In the genomic region with DNA sequence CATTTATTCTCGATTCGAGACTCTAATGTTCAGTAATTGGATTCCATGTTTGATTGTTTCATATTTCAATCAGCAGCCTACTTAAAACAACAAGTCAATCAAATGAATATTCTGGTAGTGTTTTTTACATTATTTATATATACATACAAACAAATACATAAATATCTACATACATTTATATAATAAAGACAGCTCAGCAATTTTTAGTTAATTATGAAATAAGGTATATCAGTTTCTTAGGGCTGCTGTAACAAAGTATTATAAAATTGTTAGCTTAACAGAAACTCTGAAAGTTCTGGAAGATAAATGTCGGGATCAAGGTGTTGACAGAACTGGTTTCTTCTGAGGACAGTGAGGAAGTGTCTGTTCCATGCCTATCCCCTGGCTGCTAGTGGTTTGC, we compare ENCODE assay signal across 8 cellular contexts.
"Had no signal": no experiment of that assay in that cellular context is flagged by ENCODE, and none has a peak within 500 bp of the region (broad histone marks: within the 10 kb centered on the region; RNA-seq: fewer than 3 reads in every experiment).

No MANE protein-coding gene starts in this region.

- H3K27ac ChIP-seq: GM23248, HL-60 had no signal

- H3K4me3 Mint-ChIP-seq: H9, IgD-negative memory B cell had no signal

- H2AFZ ChIP-seq: GM23248 had no signal

- H3K27ac Mint-ChIP-seq: IgD-negative memory B cell had no signal

- DNase-seq: GM23248, GOT3, H9, HCEC 1CT, KG1 had no signal

- H3K27me3 Mint-ChIP-seq: IgD-negative memory B cell had no signal

- H3K4me1 Mint-ChIP-seq: IgD-negative memory B cell had no signal

- H3K4me3 ChIP-seq: GM23248 had no signal

- H3K36me3 Mint-ChIP-seq: IgD-negative memory B cell had no signal

- FAIRE-seq: H54 had no signal

- H3K9me3 Mint-ChIP-seq: H9 had no signal

- H3K9ac ChIP-seq: GM23248 had no signal
